ENCODE assay signal across 8 cellular contexts in genomic region chr19:54096642-54097106, GRCh38. TPM values are rescaled to one million over a fixed set of nuclear protein-coding genes. Genes with fewer than 3 reads are reported as not detected.
DNase-seq lines count a peak whose midpoint lies in the region; ATAC-seq lines count a peak whose summit lies in the region.

No MANE protein-coding gene starts in this region.

- peak overlapping the region; percentile 87 for H3K9ac ChIP-seq in ES-I3 (ENCODE audit: low read depth, low read length)

- peak overlapping the region; percentile 77 for H3K4me3 Mint-ChIP-seq in memory B cell

- peaks cover 9% of the 10 kb centered on the region for H3K4me1 Mint-ChIP-seq in memory B cell

- no peak overlapping the region for H3K27ac Mint-ChIP-seq in memory B cell

- H3K36me3 Mint-ChIP-seq in memory B cell = peaks cover 7% of the 10 kb centered on the region

- H3K9me3 Mint-ChIP-seq in memory B cell = peaks cover 6% of the 10 kb centered on the region

- intact Hi-C loops in posterior vena cava (cut with DNase I) = no loop called here

- H3K27me3 Mint-ChIP-seq in memory B cell = peaks cover 14% of the 10 kb centered on the region

- ATAC-seq in memory B cell (ENCODE audit: low read depth) (peak; percentile 47), HG02571 (IDR thresholded peaks at IDR 0.05; ENCODE audit: unreplicated experiment) (no peak)

- peaks cover 4% of the 10 kb centered on the region for H3K4me1 ChIP-seq in ES-I3 (ENCODE audit: insufficient read depth, low read length)

- peak; percentile 30 to 47 for DNase-seq in NOMO-1 (lab: John Stamatoyannopoulos, UW; ENCODE audit: unreplicated experiment in 2 of 2)
- DNase-seq in central memory CD4-positive, alpha-beta T cell = peak; percentile 31
- no peak for DNase-seq in memory B cell (ENCODE audit: low spot score in 2 of 2)
- DNase-seq in T-helper 9 cell = no peak
- DNase-seq in posterior vena cava (ENCODE audit: low spot score) = no peak
- DNase-seq in activated CD4-positive, CD25-positive, alpha-beta regulatory T cell treated with anti-CD3 and anti-CD28 coated beads, Interleukin-2, amount 50 U/mL, for 72 hours = no peak

- peaks cover 4% of the 10 kb centered on the region; the same call in 1 of the 2 replicates for H3K9me3 ChIP-seq in ES-I3 (ENCODE audit: control insufficient read depth, insufficient read depth, low read length)

- no peaks in the 10 kb centered on the region for H3K36me3 ChIP-seq in ES-I3 (ENCODE audit: insufficient read depth, low read length)

RNA-seq across cellular contexts. Expression of gene OSCAR, which starts 3.9 kb away (rescaled TPM):
- total RNA-seq in posterior vena cava = 1 to 10 TPM; 3.9 to 5.0 TPM

RNA-seq across cellular contexts. Expression of gene NDUFA3, which starts 6.0 kb away (rescaled TPM):
- 100 to 1,000 TPM in 1 of 2 donors, 10 to 100 TPM in 1; 59.3 to 105 TPM for total RNA-seq in posterior vena cava

RNA-seq across cellular contexts. Expression of gene TARM1, which starts 15.5 kb away (rescaled TPM):
- not detected for total RNA-seq in posterior vena cava

RNA-seq across cellular contexts. Expression of gene TFPT, which starts 18.8 kb away (rescaled TPM):
- total RNA-seq in posterior vena cava = 10 to 100 TPM; 13.3 to 14.8 TPM

RNA-seq across cellular contexts. Expression of gene PRPF31, which starts 18.9 kb away (rescaled TPM):
- 10 to 100 TPM; 33.6 to 37.6 TPM for total RNA-seq in posterior vena cava

Comparison
In these comparisons a context has a peak if more than half of its experiments do, and no peak if none do; other contexts are left out.
1. DNase-seq: peak in NOMO-1 (2 of 2) and central memory CD4-positive, alpha-beta T cell (single experiment); none in memory B cell (0 of 2), T-helper 9 cell (single experiment), posterior vena cava (single experiment) and activated CD4-positive, CD25-positive, alpha-beta regulatory T cell treated with anti-CD3 and anti-CD28 coated beads, Interleukin-2, amount 50 U/mL, for 72 hours (single experiment).